ENCODE assay signal across 1 cellular context in genomic region chr2:73920577-73921545, GRCh38.
TF ChIP-seq lines count a peak whose summit lies in the region.

No MANE protein-coding gene starts in this region.

TF ChIP-seq in H1, 55 proteins besides CTCF, POLR2A, EP300 and RAD21:
- TF ChIP-seq SIN3A (conservative IDR thresholded peaks at IDR 0.05 in 1 of 2, IDR thresholded peaks at IDR 0.05 in 1 of 2; ENCODE audit: low read depth in 1 of 2, low read length in 2 of 2): 0 out of 4 replicates have a peak, but pooled peaks of 1 of the 2 experiments have one; percentile 59
- no peak for TF ChIP-seq RBBP5 (IDR thresholded peaks at IDR 0.05; ENCODE audit: borderline replicate concordance, low read depth, low read length)
- TF ChIP-seq POU5F1 (IDR thresholded peaks at IDR 0.05; ENCODE audit: low read depth, low read length): no peak
- TF ChIP-seq EGR1 (IDR thresholded peaks at IDR 0.05; ENCODE audit: borderline replicate concordance, low read depth, low read length): peak; percentile 64; the same call in 1 of the 2 replicates
- peak; percentile 30; the same call in 1 of the 2 replicates for TF ChIP-seq E2F6 (IDR thresholded peaks at IDR 0.05)
- TF ChIP-seq CHD2 (IDR thresholded peaks at IDR 0.05; ENCODE audit: low read length): 0 out of 2 replicates have a peak, but pooled peaks have one; percentile 46
- 0 out of 2 replicates have a peak, but pooled peaks have one; percentile 6 for TF ChIP-seq TCF12 (IDR thresholded peaks at IDR 0.05; ENCODE audit: low read depth, low read length)
- TF ChIP-seq ASH2L (IDR thresholded peaks at IDR 0.05; ENCODE audit: low read length): peak; percentile 41
- 0 out of 2 replicates have a peak, but pooled peaks have one; percentile 61 for TF ChIP-seq SP4 (IDR thresholded peaks at IDR 0.05; ENCODE audit: low read length)
- TF ChIP-seq SP1 (IDR thresholded peaks at IDR 0.05; ENCODE audit: low read depth, low read length): peak; percentile 83; the same call in 1 of the 2 replicates
- TF ChIP-seq BCL11A (IDR thresholded peaks at IDR 0.05; ENCODE audit: low read depth in 2 of 2, low read length in 2 of 2): no peak
- no peak for TF ChIP-seq SP2 (IDR thresholded peaks at IDR 0.05; ENCODE audit: low read length)
- peak; percentile 66; the same call in 1 of the 2 replicates for TF ChIP-seq TAF1 (IDR thresholded peaks at IDR 0.05; ENCODE audit: low read depth, low read length)
- peak; percentile 38; the same call in 1 of the 2 replicates for TF ChIP-seq MAX (IDR thresholded peaks at IDR 0.05)
